ENCODE assay signal across 8 cellular contexts in the genomic region with DNA sequence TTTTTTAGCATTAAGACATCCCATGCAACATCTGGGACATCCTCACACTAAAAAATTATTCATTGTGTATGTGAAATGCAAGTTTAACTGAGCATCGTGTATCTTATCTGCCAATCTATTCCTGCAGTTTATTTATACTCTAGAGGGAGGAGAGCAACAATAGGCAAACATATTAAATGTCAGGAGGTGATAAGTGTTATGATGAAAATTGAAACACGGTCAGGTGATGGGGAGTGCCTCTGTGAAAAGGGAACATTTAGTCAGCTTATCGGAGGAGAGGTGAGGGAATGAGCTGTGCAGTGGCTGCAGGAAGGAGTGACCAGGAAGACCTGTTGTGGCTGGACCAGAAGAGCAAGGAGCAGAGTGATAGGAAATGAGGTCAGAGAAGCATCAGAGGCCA. TPM values are rescaled to one million over a fixed set of nuclear protein-coding genes. Genes with fewer than 3 reads are reported as not detected.
DNase-seq lines count a peak whose midpoint lies in the region; ATAC-seq and TF ChIP-seq lines count a peak whose summit lies in the region.

No MANE protein-coding gene starts in this region.

- H3K27me3 ChIP-seq in PC-3 (ENCODE audit: low read length) (no peaks in the 10 kb centered on the region), psoas muscle (ENCODE audit: insufficient read depth in 3 of 3, low read length in 2 of 3) (no peaks in the 10 kb centered on the region)

- CTCF ChIA-PET in PC-3 (lab: Charles Lee), result no interaction called here

- H4K20me1 ChIP-seq in PC-3 (ENCODE audit: low read length), result peaks cover 12% of the 10 kb centered on the region

- BruUV-seq in PC-3 (replicated peaks; lab: Mats Ljungman, UMichigan), result no TSS peak

- H3F3A ChIP-seq in PC-3 (ENCODE audit: low read length, unreplicated experiment), result no peaks in the 10 kb centered on the region

- intact Hi-C loops in PC-3 (cut with micrococcal nuclease) (loop anchor here (2.0 to 10.0 kb wide), 4 partner anchors 57 to 275 kb away; partner anchors contain the start of gene MKNK1), psoas muscle (cut with DNase I) (loop anchor here (5.0 kb wide), 3 partner anchors 52 to 317 kb away; partner anchors contain the start of gene ATPAF1 (in 2 of the 2))

- H3K9me3 ChIP-seq in PC-3 (ENCODE audit: low read length) (no peaks in the 10 kb centered on the region), psoas muscle (no peaks in the 10 kb centered on the region)

- peak overlapping the region; percentile 55 for H3K27ac ChIP-seq in PC-3 (ENCODE audit: low read length)
- H3K27ac ChIP-seq in epithelial cell of prostate, result peak overlapping the region; percentile 90
- H3K27ac ChIP-seq in psoas muscle, result peak overlapping the region; percentile 83

- DNase-seq in NCI-H1436 (lab: John Stamatoyannopoulos, UW) (peak; percentile 4), NCI-H1436 treated with DMSO at 0.1 percent for 48 hours (lab: John Stamatoyannopoulos, UW) (no peak), PC-3 (peak; percentile 53), epithelial cell of prostate (ENCODE audit: low read depth, low spot score) (peak; percentile 66), psoas muscle (no peak), RPMI8226 (no peak), NCI-H1092 treated with DMSO at 0.1 percent for 48 hours (lab: John Stamatoyannopoulos, UW) (no peak)

- H3K9me2 ChIP-seq in PC-3 (replicated peaks; ENCODE audit: low read length), result no peaks in the 10 kb centered on the region

- TF ChIP-seq CTCF in PC-3 (conservative IDR thresholded peaks at IDR 0.05; ENCODE audit: low read depth, low read length) (no peak), psoas muscle (IDR thresholded peaks at IDR 0.05) (no peak)

- H3K79me2 ChIP-seq in PC-3 (ENCODE audit: low read length), result peaks cover 27% of the 10 kb centered on the region

- peak; percentile 44 for ATAC-seq in PC-3
- peak in 1 of 4 donors; percentile 3 for ATAC-seq in psoas muscle
- ATAC-seq in GM21390 (IDR thresholded peaks at IDR 0.05; ENCODE audit: unreplicated experiment), result no peak

- peaks cover 14% of the 10 kb centered on the region for H3K36me3 ChIP-seq in PC-3 (ENCODE audit: low read depth, low read length)
- H3K36me3 ChIP-seq in psoas muscle (ENCODE audit: insufficient read depth in 1 of 2, low read depth in 1 of 2), result peaks cover 4 to 19% of the 10 kb centered on the region in 2 donors

- POLR2A ChIA-PET in PC-3 (lab: Charles Lee; ENCODE audit: unreplicated experiment), result no interaction called here

- H2AFZ ChIP-seq in PC-3 (ENCODE audit: low read length), result peak overlapping the region; percentile 88

- H3K9ac ChIP-seq in PC-3 (ENCODE audit: low read length), result peak overlapping the region; percentile 96

- WGBS in psoas muscle, 3 donors, result 12 to 18% (median 13%) methylated on average over 3 of the region's 3 CpGs

- H3K4me3 ChIP-seq in PC-3 (ENCODE audit: low read length) (peak overlapping the region; percentile 100), psoas muscle (peak overlapping the region; percentile 100)

- peak overlapping the region; percentile 100 for H3K4me2 ChIP-seq in PC-3 (ENCODE audit: low read length)

- H3K4me1 ChIP-seq in PC-3 (ENCODE audit: insufficient read depth, low read length) (peaks cover 25% of the 10 kb centered on the region), psoas muscle (peaks cover 26% of the 10 kb centered on the region)

RNA-seq across cellular contexts. Expression of gene EFCAB14, which starts 0.8 kb away (rescaled TPM):
- total RNA-seq in PC-3 (2014; rRNA removed), result 45.7 and 52.3 TPM in 2 replicates
- total RNA-seq in psoas muscle, result 10 to 100 TPM; 48.4 to 63.3 (median 52.9) TPM
- polyA plus RNA-seq in psoas muscle, result 10 to 100 TPM; 21.1 to 62.5 (median 24.6) TPM

RNA-seq across cellular contexts. Expression of gene TEX38, which starts 48.0 kb away (rescaled TPM):
- total RNA-seq in PC-3 (2014; rRNA removed), result not detected in 2 replicates
- not detected for total RNA-seq in psoas muscle
- under 1 TPM in 1 of 3 donors, not detected in 2; 0.08 TPM for polyA plus RNA-seq in psoas muscle

RNA-seq across cellular contexts. Expression of gene ATPAF1, which starts 51.5 kb away (rescaled TPM):
- 68.3 and 83.7 TPM in 2 replicates for total RNA-seq in PC-3 (2014; rRNA removed)
- 100 to 1,000 TPM in 3 of 4 donors, 10 to 100 TPM in 1; 98.3 to 114 (median 107) TPM for total RNA-seq in psoas muscle
- 100 to 1,000 TPM in 1 of 3 donors, 10 to 100 TPM in 2; 60.9 to 156 (median 82.0) TPM for polyA plus RNA-seq in psoas muscle

Comparison
In these comparisons a context has a peak if more than half of its experiments do, and no peak if none do; other contexts are left out.
1. DNase-seq: peak in NCI-H1436 (single experiment), PC-3 (single experiment) and epithelial cell of prostate (single experiment); none in NCI-H1436 treated with DMSO at 0.1 percent for 48 hours (single experiment), psoas muscle (0 of 2), RPMI8226 (single experiment) and NCI-H1092 treated with DMSO at 0.1 percent for 48 hours (single experiment).
2. Peak in every context shown above with its lines, with median percentiles within 50 percentile points of each other: H3K27ac ChIP-seq.